ENCODE assay signal across 23 cellular contexts in the genomic region with DNA sequence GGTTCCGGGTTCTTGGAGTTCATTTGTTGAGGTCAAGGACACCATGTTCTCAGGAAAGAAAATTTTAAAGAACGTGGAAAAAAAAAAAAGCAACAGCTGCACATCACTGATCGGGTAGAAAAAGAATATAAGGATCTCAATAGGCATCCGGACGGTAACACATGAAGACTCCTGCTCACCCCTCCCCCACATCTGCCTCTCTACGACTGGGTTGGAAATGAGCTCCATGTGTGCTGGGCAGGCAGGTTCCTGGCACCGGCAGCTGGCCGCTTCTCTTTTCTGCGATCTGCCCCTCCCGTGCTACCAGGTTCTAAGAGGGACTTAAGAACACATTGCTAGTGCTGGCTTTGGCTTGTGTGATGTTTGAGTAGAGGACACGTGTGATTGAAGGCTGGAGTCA.
"Had no signal": no experiment of that assay in that cellular context is flagged by ENCODE, and none has a peak within 500 bp of the region (broad histone marks: within the 10 kb centered on the region; RNA-seq: fewer than 3 reads in every experiment).

No MANE protein-coding gene starts in this region.

- H3K4me3 Mint-ChIP-seq: activated CD8-positive, alpha-beta T cell treated with anti-CD3 and anti-CD28 coated beads, Interleukin-2, amount 10 ng/mL, durations not matched to agents 7 days and 5 days; activated naive CD8-positive, alpha-beta T cell; activated T-helper 17 cell treated with anti-CD3 and anti-CD28 coated beads, Interleukin-2, amount 50 U/mL, for 72 hours; immature natural killer cell; naive thymus-derived CD4-positive, alpha-beta T cell had no signal

- H3K36me3 ChIP-seq: adrenal gland, ascending aorta, brain microvascular endothelial cell, left lung, ovary, prostate gland, tibial nerve had no signal

- H3K4me3 ChIP-seq: adrenal gland, ascending aorta, left lung, lung, ovary, prostate gland, tibial nerve had no signal

- H3K9me3 Mint-ChIP-seq: activated T-helper 17 cell treated with anti-CD3 and anti-CD28 coated beads, Interleukin-2, amount 50 U/mL, for 72 hours; immature natural killer cell; naive thymus-derived CD4-positive, alpha-beta T cell had no signal

- H3K9me3 ChIP-seq: adrenal gland, ascending aorta, left lung, ovary, prostate gland, tibial nerve had no signal

- H3K27me3 Mint-ChIP-seq: activated naive CD8-positive, alpha-beta T cell; activated T-helper 17 cell treated with anti-CD3 and anti-CD28 coated beads, Interleukin-2, amount 50 U/mL, for 72 hours had no signal

- H3K4me1 Mint-ChIP-seq: activated T-helper 17 cell treated with anti-CD3 and anti-CD28 coated beads, Interleukin-2, amount 50 U/mL, for 72 hours; immature natural killer cell; naive thymus-derived CD4-positive, alpha-beta T cell had no signal

- H3K27ac ChIP-seq: adrenal gland, ascending aorta, brain microvascular endothelial cell, foreskin keratinocyte, left lung, ovary, prostate gland, tibial nerve had no signal

- ATAC-seq: activated CD8-positive, alpha-beta T cell treated with anti-CD3 and anti-CD28 coated beads, Interleukin-2, amount 10 ng/mL, durations not matched to agents 7 days and 5 days; activated T-helper 17 cell treated with anti-CD3 and anti-CD28 coated beads, Interleukin-2, amount 50 U/mL, for 72 hours; foreskin keratinocyte; left lung; naive thymus-derived CD4-positive, alpha-beta T cell had no signal

- H3K27ac Mint-ChIP-seq: activated CD8-positive, alpha-beta T cell treated with anti-CD3 and anti-CD28 coated beads, Interleukin-2, amount 10 ng/mL, durations not matched to agents 7 days and 5 days; activated naive CD8-positive, alpha-beta T cell; activated T-helper 17 cell treated with anti-CD3 and anti-CD28 coated beads, Interleukin-2, amount 50 U/mL, for 72 hours; naive thymus-derived CD4-positive, alpha-beta T cell had no signal

- H3K36me3 Mint-ChIP-seq: activated naive CD8-positive, alpha-beta T cell; immature natural killer cell; naive thymus-derived CD4-positive, alpha-beta T cell had no signal

- H3K4me1 ChIP-seq: ascending aorta, foreskin keratinocyte, left lung, prostate gland had no signal

- DNase-seq: activated CD4-positive, alpha-beta T cell treated with anti-CD3 and anti-CD28 coated beads, Interleukin-2, amount 50 U/mL, for 1 hour; activated CD4-positive, CD25-positive, alpha-beta regulatory T cell treated with anti-CD3 and anti-CD28 coated beads, Interleukin-2, amount 50 U/mL, for 72 hours; activated CD8-positive, alpha-beta T cell treated with anti-CD3 and anti-CD28 coated beads, Interleukin-2, amount 10 ng/mL, durations not matched to agents 7 days and 5 days; activated T-cell treated with anti-CD3 and anti-CD28 coated beads, Interleukin-2, amount 50 U/mL, for 1 hour; brain microvascular endothelial cell; caudate nucleus; dermis blood vessel endothelial cell; effector CD8-positive, alpha-beta T cell; foreskin keratinocyte; immature natural killer cell; left lung; naive thymus-derived CD4-positive, alpha-beta T cell; stimulated activated CD4-positive, alpha-beta T cell treated with anti-CD3 and anti-CD28 coated beads, Interleukin-4, amount 100 ng/mL, for 24 hours; stimulated activated naive CD4-positive, alpha-beta T cell treated with Interleukin-2 at 50 U/mL for 16 hours; substantia nigra had no signal

- H3K27me3 ChIP-seq: adrenal gland, ascending aorta, ovary had no signal
